ENCODE assay signal across 12 cellular contexts in the genomic region with DNA sequence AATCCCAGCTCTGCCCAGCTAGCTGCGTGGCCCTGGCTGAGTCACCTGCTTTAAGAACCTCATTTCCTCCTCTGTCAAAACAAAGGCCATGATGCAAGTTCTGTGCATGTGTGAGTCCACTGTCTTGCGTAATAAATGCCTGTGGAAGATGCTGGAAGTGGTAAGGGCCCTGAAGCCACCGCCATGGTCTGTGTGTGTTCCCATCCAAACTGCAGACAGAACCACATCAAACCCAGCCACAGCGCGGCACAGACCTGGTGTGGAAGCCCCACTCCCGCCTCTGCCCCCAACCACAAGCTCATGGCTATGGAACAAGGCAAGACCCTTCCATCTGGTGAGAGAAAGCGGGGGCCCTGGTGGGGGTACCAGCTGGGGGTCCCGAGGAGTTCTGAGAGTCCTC. TPM values are rescaled to one million over a fixed set of nuclear protein-coding genes. Genes with fewer than 3 reads are reported as not detected.
DNase-seq lines count a peak whose midpoint lies in the region; ATAC-seq, FAIRE-seq and TF ChIP-seq lines count a peak whose summit lies in the region.
"Had no signal": no experiment of that assay in that cellular context is flagged by ENCODE, and none has a peak within 500 bp of the region (broad histone marks: within the 10 kb centered on the region; RNA-seq: fewer than 3 reads in every experiment).

No MANE protein-coding gene starts in this region.

- H3K27me3 ChIP-seq in DND-41 (ENCODE audit: insufficient read depth, low read length, poor library complexity) (peaks cover 16% of the 10 kb centered on the region), MG63 (no peaks in the 10 kb centered on the region), K562 (ENCODE audit: control insufficient read depth in 2 of 2, insufficient read depth in 2 of 2, low read length in 2 of 2) (peaks cover 64 to 88% of the 10 kb centered on the region in 2 experiments)

- POLR2A ChIA-PET in K562 (lab: Yijun Ruan, JAX) = interaction anchor here (1.4 kb wide), 1 partner anchor 9 kb away, joined by 5 read pairs; no protein-coding TSS in a partner anchor

- H3K9me1 ChIP-seq in K562 (ENCODE audit: control insufficient read depth, insufficient read depth, low read length) = no peaks in the 10 kb centered on the region

- CTCF ChIA-PET in K562 (lab: Yijun Ruan, JAX; ENCODE audit: low intra/inter-chr PET ratio) = no interaction called here

- no peaks in the 10 kb centered on the region for H3K79me2 ChIP-seq in DND-41 (ENCODE audit: insufficient read depth, low read length)
- no peaks in the 10 kb centered on the region for H3K79me2 ChIP-seq in K562 (ENCODE audit: control insufficient read depth, insufficient read depth, low read length)

- H3K9me3 ChIP-seq in DND-41 (ENCODE audit: insufficient read depth, low read length, severe bottlenecking) (no peaks in the 10 kb centered on the region), MG63 (no peaks in the 10 kb centered on the region), K562 (replicated peaks; ENCODE audit: control insufficient read depth, insufficient read depth, low read depth, low read length) (no peaks in the 10 kb centered on the region)
- H3K9me3 ChIP-seq: tibial nerve had no signal

- in situ Hi-C loops in K562 (cut with MboI) (no loop called here), G401 (cut with HindIII; ENCODE audit: low sequenced_read_pairs) (no loop called here)

- FAIRE-seq in K562 (lab: Jason Lieb, UNC) = no peak
- FAIRE-seq: TTC549 had no signal

- no peak overlapping the region for H3K9ac ChIP-seq in DND-41 (ENCODE audit: low read depth, low read length)
- no peak overlapping the region for H3K9ac ChIP-seq in K562 (ENCODE audit: insufficient read depth in 1 of 2, low read depth in 2 of 2, low read length in 2 of 2)

- H2AFZ ChIP-seq in DND-41 (ENCODE audit: low read depth, low read length) = no peak overlapping the region
- no peak overlapping the region for H2AFZ ChIP-seq in K562 (ENCODE audit: low read depth, low read length)

- H4K20me1 ChIP-seq in DND-41 (ENCODE audit: insufficient read depth, low read length) (no peaks in the 10 kb centered on the region), K562 (replicated peaks; ENCODE audit: control insufficient read depth, insufficient read depth, low read length) (peaks cover 13% of the 10 kb centered on the region; the same call in 1 of the 2 replicates)

- intact Hi-C loops in K562 (cut with micrococcal nuclease) = no loop called here

- H3K4me3 ChIP-seq in DND-41 (ENCODE audit: low read depth in 1 of 2, low read length in 2 of 2) (no peak overlapping the region), MG63 (no peak overlapping the region), K562 (no peak overlapping the region)
- H3K4me3 ChIP-seq: tibial nerve had no signal

- TF ChIP-seq EP300 in K562 (IDR thresholded peaks at IDR 0.05; ENCODE audit: low read length) = no peak

- TF ChIP-seq CTCF in DND-41 (IDR thresholded peaks at IDR 0.05; ENCODE audit: borderline replicate concordance, extremely low read depth, low read length, poor library complexity, severe bottlenecking) = no peak
- TF ChIP-seq CTCF in K562 (IDR thresholded peaks at IDR 0.05 in 2 of 3, conservative IDR thresholded peaks at IDR 0.05 in 1 of 3; ENCODE audit: insufficient read depth in 2 of 3, low read depth in 1 of 3, low read length in 3 of 3) = no peak

- no TSS peak for BruUV-seq in K562 (replicated peaks; lab: Mats Ljungman, UMichigan)

- no peaks in the 10 kb centered on the region for H3K36me3 ChIP-seq in DND-41 (ENCODE audit: insufficient read depth, low read length)
- no peaks in the 10 kb centered on the region for H3K36me3 ChIP-seq in MG63
- no peaks in the 10 kb centered on the region for H3K36me3 ChIP-seq in K562 (ENCODE audit: control insufficient read depth, insufficient read depth, low read length)
- H3K36me3 ChIP-seq: tibial nerve had no signal

- ATAC-seq in DND-41 (ENCODE audit: insufficient read depth, low read depth) = peak; percentile 85
- peak; percentile 6; the same call in 1 of the 3 replicates for ATAC-seq in K562
- ATAC-seq in HG02938 (IDR thresholded peaks at IDR 0.05; ENCODE audit: unreplicated experiment) = no peak

- H3K4me2 ChIP-seq in DND-41 (ENCODE audit: insufficient read depth, low read length) (no peak overlapping the region), K562 (ENCODE audit: insufficient read depth, low read length) (no peak overlapping the region)

- no peak for TF ChIP-seq RAD21 in K562 (CRISPR knock-in tag; conservative IDR thresholded peaks at IDR 0.05 in 1 of 2, IDR thresholded peaks at IDR 0.05 in 1 of 2)

- H3K27ac ChIP-seq in DND-41 (ENCODE audit: low read length) (no peak overlapping the region), K562 (ENCODE audit: extremely low read depth, low read depth, low read length) (no peak overlapping the region)
- H3K27ac ChIP-seq: tibial nerve had no signal

- peak; percentile 52 for DNase-seq in DND-41
- DNase-seq in MG63 = peak; percentile 14
- DNase-seq in K562 (ENCODE audit: extremely low read depth in 1 of 4, low spot score in 3 of 4) = no peak
- peak; percentile 11 for DNase-seq in myocyte (ENCODE audit: low read depth)
- no peak for DNase-seq in G401 (ENCODE audit: low spot score)
- DNase-seq in activated CD4-positive, alpha-beta T cell treated with anti-CD3 and anti-CD28 coated beads, Interleukin-2, amount 50 U/mL, for 1 hour = no peak
- DNase-seq in GM19238 (ENCODE audit: insufficient read length, low spot score) = no peak
- DNase-seq: amygdala, NCI-H146 had no signal

- 14% methylated on average over 8 of the region's 8 CpGs for WGBS in K562 (ENCODE audit: insufficient coverage, low coverage, missing lambda C conversion rate)

- TF ChIP-seq POLR2A in K562 (conservative IDR thresholded peaks at IDR 0.05) = no peak

- H3K4me1 ChIP-seq in DND-41 (ENCODE audit: insufficient read depth, low read length) (no peaks in the 10 kb centered on the region), K562 (replicated peaks in 1 of 2; ENCODE audit: control insufficient read depth in 2 of 2, insufficient read depth in 2 of 2, low read length in 2 of 2) (peaks cover 2 to 5% of the 10 kb centered on the region in 2 experiments; a peak in 3 of 5 replicates)

RNA-seq across cellular contexts. Expression of a gene that starts 26.0 kb away (rescaled TPM):
- not detected in 2 replicates for total RNA-seq in MG63 (2014; rRNA removed; shearing (Covaris generic); ENCODE audit: low replicate concordance)
- 0.51 and 1.2 TPM in 2 replicates for total RNA-seq in K562 (2011; cell fraction: chromatin; rRNA removed; ENCODE audit: low replicate concordance)
- total RNA-seq in K562 (2011; cell fraction: nucleolus; rRNA removed) = 0.39 and 0.83 TPM in 2 replicates
- not detected in 2 replicates for total RNA-seq in K562 (2011; cell fraction: nucleoplasm; rRNA removed)
- total RNA-seq in K562 (2014; rRNA removed) (not detected in 2 replicates), K562 (2014; rRNA removed; fragmentation: Illumina TruSeq; extraction: Trizol) (not detected in 2 replicates), K562 (2015; rRNA removed; fragmentation: Illumina TruSeq; extraction: Trizol) (not detected in 2 replicates), K562 (2021) (not detected in 2 replicates), myocyte (0.16 TPM in 1 of 2 replicates, not detected in the other)
- polyA plus RNA-seq in K562 (2011; rRNA removed) (0.09 and 0.28 TPM in 2 replicates), K562 (2014; fragmentation: Illumina TruSeq; extraction: Trizol) (not detected in 2 replicates), K562 (2014; fragmentation: Nextera tagmentation; extraction: Ambion mirVana) (not detected), K562 (2014; rRNA removed) (0.03 TPM in 1 of 2 replicates, not detected in the other)
- polyA plus RNA-seq in K562 (2011; cell fraction: cytosol; rRNA removed) = 0.07 and 0.16 TPM in 2 replicates
- 0.49 and 1.1 TPM in 2 replicates for polyA plus RNA-seq in K562 (2011; cell fraction: nucleus; rRNA removed)
- polyA plus RNA-seq in K562 (2012) = 0.05 and 0.28 TPM in 2 replicates
- not detected in 2 replicates for polyA minus RNA-seq in K562 (2011; rRNA and poly(A)+ RNA removed)
- polyA minus RNA-seq in K562 (2011; cell fraction: cytosol; rRNA and poly(A)+ RNA removed) = not detected in 2 replicates
- 0.22 and 0.27 TPM in 2 replicates for polyA minus RNA-seq in K562 (2011; cell fraction: nucleus; rRNA and poly(A)+ RNA removed)
- 0.39 TPM for polyA plus RNA-seq in myocyte (2012)
- 7.4 and 9.2 TPM in 2 replicates for total RNA-seq in G401 (2014; rRNA removed; shearing (Covaris generic))

RNA-seq across cellular contexts. Expression of a gene that starts 41.0 kb away (rescaled TPM):
- total RNA-seq in MG63 (2014; rRNA removed; shearing (Covaris generic); ENCODE audit: low replicate concordance) = 0.13 TPM in 1 of 2 replicates, not detected in the other
- total RNA-seq in K562 (2011; cell fraction: chromatin; rRNA removed; ENCODE audit: low replicate concordance) = 14.7 and 21.6 TPM in 2 replicates
- 13.6 and 14.8 TPM in 2 replicates for total RNA-seq in K562 (2011; cell fraction: nucleolus; rRNA removed)
- total RNA-seq in K562 (2011; cell fraction: nucleoplasm; rRNA removed) = 10.9 and 13.7 TPM in 2 replicates
- total RNA-seq in K562 (2014; rRNA removed) (1.9 and 2.2 TPM in 2 replicates), K562 (2014; rRNA removed; fragmentation: Illumina TruSeq; extraction: Trizol) (0.45 and 0.76 TPM in 2 replicates), K562 (2015; rRNA removed; fragmentation: Illumina TruSeq; extraction: Trizol) (1.6 and 1.8 TPM in 2 replicates), K562 (2021) (3.6 and 4.2 TPM in 2 replicates), myocyte (4.3 and 7.7 TPM in 2 replicates)
- polyA plus RNA-seq in K562 (2011; rRNA removed) (1.6 and 4.2 TPM in 2 replicates), K562 (2014; fragmentation: Illumina TruSeq; extraction: Trizol) (1.7 and 5.8 TPM in 2 replicates), K562 (2014; fragmentation: Nextera tagmentation; extraction: Ambion mirVana) (under 1 TPM; 0.03 to 0.04 TPM), K562 (2014; rRNA removed) (1.8 and 3.0 TPM in 2 replicates)
- polyA plus RNA-seq in K562 (2011; cell fraction: cytosol; rRNA removed) = 4.9 and 9.7 TPM in 2 replicates
- polyA plus RNA-seq in K562 (2011; cell fraction: nucleus; rRNA removed) = 3.1 and 6.8 TPM in 2 replicates
- polyA plus RNA-seq in K562 (2012) = 4.0 and 5.5 TPM in 2 replicates
- polyA minus RNA-seq in K562 (2011; rRNA and poly(A)+ RNA removed) = 0.91 and 1.2 TPM in 2 replicates
- polyA minus RNA-seq in K562 (2011; cell fraction: cytosol; rRNA and poly(A)+ RNA removed) = 2.9 and 4.9 TPM in 2 replicates
- 3.5 and 6.9 TPM in 2 replicates for polyA minus RNA-seq in K562 (2011; cell fraction: nucleus; rRNA and poly(A)+ RNA removed)
- 15.5 TPM for polyA plus RNA-seq in myocyte (2012)
- total RNA-seq in G401 (2014; rRNA removed; shearing (Covaris generic)) = 11.0 and 14.5 TPM in 2 replicates

RNA-seq across cellular contexts. Expression of a gene that starts 48.5 kb away (rescaled TPM):
- not detected in 2 replicates for total RNA-seq in MG63 (2014; rRNA removed; shearing (Covaris generic); ENCODE audit: low replicate concordance)
- not detected in 2 replicates for total RNA-seq in K562 (2011; cell fraction: chromatin; rRNA removed; ENCODE audit: low replicate concordance)
- total RNA-seq in K562 (2011; cell fraction: nucleolus; rRNA removed) = not detected in 2 replicates
- total RNA-seq in K562 (2011; cell fraction: nucleoplasm; rRNA removed) = not detected in 2 replicates
- not detected in 2 replicates for total RNA-seq in K562 (2014; rRNA removed)
- total RNA-seq in K562 (2014; rRNA removed; fragmentation: Illumina TruSeq; extraction: Trizol) = not detected in 2 replicates
- not detected in 2 replicates for total RNA-seq in K562 (2015; rRNA removed; fragmentation: Illumina TruSeq; extraction: Trizol)
- total RNA-seq in K562 (2021) = not detected in 2 replicates
- not detected in 2 replicates for polyA plus RNA-seq in K562 (2011; rRNA removed)
- not detected in 2 replicates for polyA plus RNA-seq in K562 (2011; cell fraction: cytosol; rRNA removed)
- not detected in 2 replicates for polyA plus RNA-seq in K562 (2011; cell fraction: nucleus; rRNA removed)
- not detected in 2 replicates for polyA plus RNA-seq in K562 (2012)
- polyA plus RNA-seq in K562 (2014; fragmentation: Illumina TruSeq; extraction: Trizol) = not detected in 2 replicates
- not detected for polyA plus RNA-seq in K562 (2014; fragmentation: Nextera tagmentation; extraction: Ambion mirVana)
- polyA plus RNA-seq in K562 (2014; rRNA removed) = 0.28 TPM in 1 of 2 replicates, not detected in the other
- polyA minus RNA-seq in K562 (2011; rRNA and poly(A)+ RNA removed) = not detected in 2 replicates
- not detected in 2 replicates for polyA minus RNA-seq in K562 (2011; cell fraction: cytosol; rRNA and poly(A)+ RNA removed)
- not detected in 2 replicates for polyA minus RNA-seq in K562 (2011; cell fraction: nucleus; rRNA and poly(A)+ RNA removed)
- not detected in 2 replicates for total RNA-seq in myocyte
- polyA plus RNA-seq in myocyte (2012) = 0.20 TPM
- total RNA-seq in G401 (2014; rRNA removed; shearing (Covaris generic)) = not detected in 2 replicates
- total RNA-seq: tibial nerve had no signal

Comparison
In these comparisons a context has a peak if more than half of its experiments do, and no peak if none do; other contexts are left out.
1. DNase-seq: peak in DND-41 (single experiment), MG63 (single experiment) and myocyte (single experiment); none in K562 (0 of 4), G401 (single experiment), activated CD4-positive, alpha-beta T cell treated with anti-CD3 and anti-CD28 coated beads, Interleukin-2, amount 50 U/mL, for 1 hour (single experiment) and GM19238 (single experiment).